Comparison of ENCODE assay signal across 10 cellular contexts in genomic region chr5:13997514-13997913, GRCh38.
"Had no signal": no experiment of that assay in that cellular context is flagged by ENCODE, and none has a peak within 500 bp of the region (broad histone marks: within the 10 kb centered on the region; RNA-seq: fewer than 3 reads in every experiment).

No MANE protein-coding gene starts in this region.

- H3K4me3 ChIP-seq: GM23248, HAP-1 had no signal

- ATAC-seq: HCT116, HepG2 had no signal

- H3K4me1 ChIP-seq: HAP-1 had no signal

- H3K36me3 ChIP-seq: HAP-1 had no signal

- DNase-seq: GM23248, GOT3, H7, Karpas-422, KBM-7 had no signal

- H3K27ac ChIP-seq: GM23248, HL-60, KMS-11 had no signal
